In genomic region chr6:45327956-45328522, GRCh38 we compare ENCODE assay signal across 10 cellular contexts. TPM values are rescaled to one million over a fixed set of nuclear protein-coding genes. Genes with fewer than 3 reads are reported as not detected.
A peak's percentile ranks its signal among the peaks of the same experiment; 100 is the strongest.
DNase-seq lines count a peak whose midpoint lies in the region; ATAC-seq and TF ChIP-seq lines count a peak whose summit lies in the region.
"Had no signal": no experiment of that assay in that cellular context is flagged by ENCODE, and none has a peak within 500 bp of the region (broad histone marks: within the 10 kb centered on the region; RNA-seq: fewer than 3 reads in every experiment).

TSS of gene RUNX2 (plus strand) at chr6:45328330. CDS start at chr6:45328727, 397 bp downstream.

- TF ChIP-seq CTCF in hepatocyte (IDR thresholded peaks at IDR 0.05; ENCODE audit: poor library complexity), result no peak

- CTCF ChIA-PET in activated CD8-positive, alpha-beta T cell treated with anti-CD3 and anti-CD28 coated beads, Interleukin-2, amount 10 ng/mL, durations not matched to agents 7 days and 5 days (lab: Charles Lee), result interaction anchor here (0.9 to 2.4 kb wide), 4 partner anchors 9 to 164 kb away, joined by 3 to 8 read pairs (median 5); no protein-coding TSS in a partner anchor

- H3K27me3 ChIP-seq in hepatocyte, result no peaks in the 10 kb centered on the region
- H3K27me3 ChIP-seq: BLaER1 treated with 17β-estradiol and CSF1 and Interleukin-3, amounts not matched to agents 10 nM and 100 nM; pancreas had no signal

- no peaks in the 10 kb centered on the region for H4K20me1 ChIP-seq in hepatocyte (ENCODE audit: insufficient read depth, poor library complexity, severe bottlenecking)
- H4K20me1 ChIP-seq: BLaER1 treated with 17β-estradiol and CSF1 and Interleukin-3, amounts not matched to agents 10 nM and 100 nM had no signal

- H3K36me3 ChIP-seq in hepatocyte (replicated peaks; ENCODE audit: insufficient read depth, low read depth), result no peaks in the 10 kb centered on the region
- H3K36me3 ChIP-seq: BLaER1 treated with 17β-estradiol and CSF1 and Interleukin-3, amounts not matched to agents 10 nM and 100 nM; pancreas had no signal

- DNase-seq in activated CD4-positive, alpha-beta T cell treated with anti-CD3 and anti-CD28 coated beads, Interleukin-2, amount 10 ng/mL, durations not matched to agents 24 days and 14 days, result no peak
- DNase-seq in activated CD4-positive, alpha-beta T cell treated with anti-CD3 and anti-CD28 coated beads for 1 hour, result no peak
- DNase-seq in activated CD8-positive, alpha-beta T cell treated with anti-CD3 and anti-CD28 coated beads, Interleukin-2, amount 10 ng/mL, durations not matched to agents 7 days and 5 days, result peak; percentile 44
- DNase-seq in hepatocyte (ENCODE audit: low spot score) (peak; percentile 8), superior temporal gyrus (ENCODE audit: extremely low spot score) (peak; percentile 18), MV-4-11 (lab: John Stamatoyannopoulos, UW) (no peak), DMS153 treated with DMSO at 0.1 percent for 48 hours (lab: John Stamatoyannopoulos, UW; ENCODE audit: unreplicated experiment) (no peak)
- DNase-seq: pancreas had no signal

- WGBS in hepatocyte (ENCODE audit: low lambda C conversion rate, missing lambda C conversion rate), result 58% methylated on average over 5 of the region's 5 CpGs

- H3K4me2 ChIP-seq in hepatocyte, result peak within 1 kb of the TSS; percentile 66
- H3K4me2 ChIP-seq: BLaER1 treated with 17β-estradiol and CSF1 and Interleukin-3, amounts not matched to agents 10 nM and 100 nM had no signal

- H3K27ac ChIP-seq in hepatocyte, result peak within 1 kb of the TSS; percentile 46
- H3K27ac ChIP-seq: BLaER1 treated with 17β-estradiol and CSF1 and Interleukin-3, amounts not matched to agents 10 nM and 100 nM; pancreas had no signal

- peaks cover 28% of the 10 kb centered on the region for H3K4me1 Mint-ChIP-seq in activated CD4-positive, alpha-beta T cell treated with anti-CD3 and anti-CD28 coated beads, Interleukin-2, amount 10 ng/mL, durations not matched to agents 24 days and 14 days
- H3K4me1 Mint-ChIP-seq in activated CD8-positive, alpha-beta T cell treated with anti-CD3 and anti-CD28 coated beads, Interleukin-2, amount 10 ng/mL, durations not matched to agents 7 days and 5 days (ENCODE audit: low read depth), result peaks cover 50% of the 10 kb centered on the region

- peaks cover 5% of the 10 kb centered on the region for H3K4me1 ChIP-seq in hepatocyte (ENCODE audit: insufficient read depth)
- H3K4me1 ChIP-seq: pancreas had no signal

- no peaks in the 10 kb centered on the region for H3K9me3 ChIP-seq in hepatocyte (ENCODE audit: low read depth)
- H3K9me3 ChIP-seq: BLaER1 treated with 17β-estradiol and CSF1 and Interleukin-3, amounts not matched to agents 10 nM and 100 nM; pancreas had no signal

- no peak within 1 kb of the TSS for H3K4me3 ChIP-seq in hepatocyte
- H3K4me3 ChIP-seq: BLaER1 treated with 17β-estradiol and CSF1 and Interleukin-3, amounts not matched to agents 10 nM and 100 nM; pancreas had no signal

- H3K27me3 Mint-ChIP-seq in activated CD4-positive, alpha-beta T cell treated with anti-CD3 and anti-CD28 coated beads, Interleukin-2, amount 10 ng/mL, durations not matched to agents 24 days and 14 days, result no peaks in the 10 kb centered on the region
- H3K27me3 Mint-ChIP-seq in activated CD8-positive, alpha-beta T cell treated with anti-CD3 and anti-CD28 coated beads, Interleukin-2, amount 10 ng/mL, durations not matched to agents 7 days and 5 days (ENCODE audit: low read depth), result no peaks in the 10 kb centered on the region

- H3K27ac Mint-ChIP-seq in activated CD4-positive, alpha-beta T cell treated with anti-CD3 and anti-CD28 coated beads, Interleukin-2, amount 10 ng/mL, durations not matched to agents 24 days and 14 days, result peak within 1 kb of the TSS; percentile 34
- H3K27ac Mint-ChIP-seq in activated CD8-positive, alpha-beta T cell treated with anti-CD3 and anti-CD28 coated beads, Interleukin-2, amount 10 ng/mL, durations not matched to agents 7 days and 5 days, result peak within 1 kb of the TSS; percentile 76

- intact Hi-C loops in activated CD4-positive, alpha-beta T cell treated with anti-CD3 and anti-CD28 coated beads, Interleukin-2, amount 10 ng/mL, durations not matched to agents 24 days and 14 days (cut with micrococcal nuclease), result no loop called here

- H3K9me2 ChIP-seq in hepatocyte (replicated peaks; ENCODE audit: insufficient read depth), result no peaks in the 10 kb centered on the region

- no peaks in the 10 kb centered on the region for H3K79me2 ChIP-seq in hepatocyte

- POLR2A ChIA-PET in activated CD8-positive, alpha-beta T cell treated with anti-CD3 and anti-CD28 coated beads, Interleukin-2, amount 10 ng/mL, durations not matched to agents 7 days and 5 days (lab: Charles Lee), result interaction anchor here (1.0 to 2.1 kb wide), 2 partner anchors 18 to 50 kb away, joined by 5 to 6 read pairs; partner anchors contain the start of gene SUPT3H

- ATAC-seq in activated CD8-positive, alpha-beta T cell treated with anti-CD3 and anti-CD28 coated beads, Interleukin-2, amount 10 ng/mL, durations not matched to agents 7 days and 5 days, result peak; percentile 82
- ATAC-seq in GM21423 (IDR thresholded peaks at IDR 0.05; ENCODE audit: unreplicated experiment), result no peak

- H3K4me3 Mint-ChIP-seq in activated CD4-positive, alpha-beta T cell treated with anti-CD3 and anti-CD28 coated beads, Interleukin-2, amount 10 ng/mL, durations not matched to agents 24 days and 14 days, result peak within 1 kb of the TSS; percentile 70
- H3K4me3 Mint-ChIP-seq in activated CD8-positive, alpha-beta T cell treated with anti-CD3 and anti-CD28 coated beads, Interleukin-2, amount 10 ng/mL, durations not matched to agents 7 days and 5 days, result peak within 1 kb of the TSS; percentile 69

- peak within 1 kb of the TSS; percentile 12 for H2AFZ ChIP-seq in hepatocyte

- peaks cover 3% of the 10 kb centered on the region for H3K36me3 Mint-ChIP-seq in activated CD4-positive, alpha-beta T cell treated with anti-CD3 and anti-CD28 coated beads, Interleukin-2, amount 10 ng/mL, durations not matched to agents 24 days and 14 days (ENCODE audit: low read depth)
- H3K36me3 Mint-ChIP-seq in activated CD8-positive, alpha-beta T cell treated with anti-CD3 and anti-CD28 coated beads, Interleukin-2, amount 10 ng/mL, durations not matched to agents 7 days and 5 days (ENCODE audit: low read depth), result peaks cover 2% of the 10 kb centered on the region

- H3K9me3 Mint-ChIP-seq in activated CD4-positive, alpha-beta T cell treated with anti-CD3 and anti-CD28 coated beads, Interleukin-2, amount 10 ng/mL, durations not matched to agents 24 days and 14 days, result no peaks in the 10 kb centered on the region
- H3K9me3 Mint-ChIP-seq in activated CD8-positive, alpha-beta T cell treated with anti-CD3 and anti-CD28 coated beads, Interleukin-2, amount 10 ng/mL, durations not matched to agents 7 days and 5 days (ENCODE audit: insufficient read depth), result no peaks in the 10 kb centered on the region

RNA-seq across cellular contexts. Expression of gene RUNX2, which starts in this region (rescaled TPM):
- 17.1 and 18.3 TPM in 2 replicates for total RNA-seq in activated CD4-positive, alpha-beta T cell treated with anti-CD3 and anti-CD28 coated beads, Interleukin-2, amount 10 ng/mL, durations not matched to agents 24 days and 14 days
- total RNA-seq in activated CD8-positive, alpha-beta T cell treated with anti-CD3 and anti-CD28 coated beads, Interleukin-2, amount 10 ng/mL, durations not matched to agents 7 days and 5 days, result 1 to 10 TPM; 2.7 to 3.0 TPM
- total RNA-seq in hepatocyte, result 1.6 and 2.1 TPM in 2 replicates
- polyA plus RNA-seq in hepatocyte, result 1.0 and 1.9 TPM in 2 replicates

Comparison
In these comparisons a context has a peak if more than half of its experiments do, and no peak if none do; other contexts are left out.
1. DNase-seq: peak in activated CD8-positive, alpha-beta T cell treated with anti-CD3 and anti-CD28 coated beads, Interleukin-2, amount 10 ng/mL, durations not matched to agents 7 days and 5 days (single experiment), hepatocyte (single experiment) and superior temporal gyrus (single experiment); none in activated CD4-positive, alpha-beta T cell treated with anti-CD3 and anti-CD28 coated beads, Interleukin-2, amount 10 ng/mL, durations not matched to agents 24 days and 14 days (single experiment), activated CD4-positive, alpha-beta T cell treated with anti-CD3 and anti-CD28 coated beads for 1 hour (single experiment), MV-4-11 (single experiment) and DMS153 treated with DMSO at 0.1 percent for 48 hours (single experiment).